In the genomic region with DNA sequence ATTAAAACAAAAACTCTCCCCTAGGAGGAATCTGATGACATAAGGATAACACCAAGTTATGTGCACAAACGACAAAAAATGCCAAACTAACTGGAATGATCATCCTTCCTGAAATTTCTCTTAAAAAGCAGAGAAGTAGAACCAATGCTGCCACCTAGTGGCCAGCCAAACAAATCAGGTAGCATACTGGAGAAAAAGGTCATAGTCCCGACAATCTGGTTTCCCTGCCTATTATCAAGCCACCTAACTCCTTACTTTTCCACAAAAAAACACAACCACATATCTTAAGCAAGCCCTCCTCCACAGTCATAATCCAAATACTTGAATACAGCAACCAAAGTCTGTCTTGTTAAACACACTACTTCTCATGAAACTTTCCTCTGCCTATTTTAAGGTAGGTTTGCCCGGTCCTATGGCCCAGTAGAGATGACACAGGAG, we compare ENCODE assay signal across 8 cellular contexts.
DNase-seq lines count a peak whose midpoint lies in the region; ATAC-seq lines count a peak whose summit lies in the region.

No MANE protein-coding gene starts in this region.

- H3K36me3 Mint-ChIP-seq in T-helper 2 cell treated with Interferon-gamma antibody and Interleukin-4, amounts not matched to agents 5 μg/mL and 100 μg/mL, for 36 hours (ENCODE audit: low read depth), result peaks cover 42% of the 10 kb centered on the region

- H3K27me3 Mint-ChIP-seq in T-helper 2 cell treated with Interferon-gamma antibody and Interleukin-4, amounts not matched to agents 5 μg/mL and 100 μg/mL, for 36 hours (ENCODE audit: low read depth), result no peaks in the 10 kb centered on the region

- H3K9me3 Mint-ChIP-seq in T-helper 2 cell treated with Interferon-gamma antibody and Interleukin-4, amounts not matched to agents 5 μg/mL and 100 μg/mL, for 36 hours, result no peaks in the 10 kb centered on the region

- DNase-seq in GM03348 (ENCODE audit: low spot score) (peak; percentile 59), NCI-H1105 treated with DMSO at 0.1 percent for 48 hours (lab: John Stamatoyannopoulos, UW) (peak; percentile 73), astrocyte of the hippocampus (ENCODE audit: low read depth, low spot score) (peak; percentile 88), iPS-NIHi7 (ENCODE audit: extremely low spot score) (peak; percentile 51)
- peak; percentile 37 for DNase-seq in T-helper 2 cell treated with Interferon-gamma antibody and Interleukin-4, amounts not matched to agents 5 μg/mL and 100 μg/mL, for 36 hours (ENCODE audit: low spot score)
- DNase-seq in stimulated activated CD4-positive, alpha-beta T cell treated with anti-CD3 and anti-CD28 coated beads, Interleukin-15, amount 100 ng/mL, for 1 hour (ENCODE audit: low read depth in 1 of 2, low spot score in 1 of 2), result peak; percentile 22 to 31

- no peak overlapping the region for H3K4me3 Mint-ChIP-seq in T-helper 2 cell treated with Interferon-gamma antibody and Interleukin-4, amounts not matched to agents 5 μg/mL and 100 μg/mL, for 36 hours

- ATAC-seq in HG03460 (IDR thresholded peaks at IDR 0.05; ENCODE audit: unreplicated experiment) (no peak), HG02938 (IDR thresholded peaks at IDR 0.05; ENCODE audit: unreplicated experiment) (no peak)

- H3K27ac Mint-ChIP-seq in T-helper 2 cell treated with Interferon-gamma antibody and Interleukin-4, amounts not matched to agents 5 μg/mL and 100 μg/mL, for 36 hours, result peak overlapping the region; percentile 2

- H3K4me1 Mint-ChIP-seq in T-helper 2 cell treated with Interferon-gamma antibody and Interleukin-4, amounts not matched to agents 5 μg/mL and 100 μg/mL, for 36 hours (ENCODE audit: low read depth), result peaks cover 38% of the 10 kb centered on the region

Comparison
In these comparisons a context has a peak if more than half of its experiments do, and no peak if none do; other contexts are left out.
1. DNase-seq: peak in every context shown above with its lines; median percentile 88 in astrocyte of the hippocampus; 73 in NCI-H1105 treated with DMSO at 0.1 percent for 48 hours; 59 in GM03348; 51 in iPS-NIHi7; 37 in T-helper 2 cell treated with Interferon-gamma antibody and Interleukin-4, amounts not matched to agents 5 μg/mL and 100 μg/mL, for 36 hours; 26 in stimulated activated CD4-positive, alpha-beta T cell treated with anti-CD3 and anti-CD28 coated beads, Interleukin-15, amount 100 ng/mL, for 1 hour.